32 cellular contexts compared by ENCODE assay signal in genomic region chr6:133298335-133298734, GRCh38. TPM values are rescaled to one million over a fixed set of nuclear protein-coding genes. Genes with fewer than 3 reads are reported as not detected.
"Had no signal": no experiment of that assay in that cellular context is flagged by ENCODE, and none has a peak within 500 bp of the region (broad histone marks: within the 10 kb centered on the region; RNA-seq: fewer than 3 reads in every experiment).

No MANE protein-coding gene starts in this region.

- H3K4me2 ChIP-seq: neural progenitor cell had no signal

- H3K36me3 Mint-ChIP-seq: immature natural killer cell; naive B cell; natural killer cell treated with Interleukin-12 subunit alpha and Interleukin-12 subunit beta and Interleukin-15 and Interleukin-18, amount 100 ng/mL, for 72 hours; neural progenitor cell had no signal

- FAIRE-seq: endothelial cell of umbilical vein, small intestine had no signal

- H2AFZ ChIP-seq: neural progenitor cell, parathyroid adenoma had no signal

- H3K9ac ChIP-seq: neural progenitor cell, parathyroid adenoma had no signal

- H3K79me2 ChIP-seq: parathyroid adenoma had no signal

- H3K4me3 Mint-ChIP-seq: immature natural killer cell; naive B cell; natural killer cell treated with Interleukin-12 subunit alpha and Interleukin-12 subunit beta and Interleukin-15 and Interleukin-18, amount 100 ng/mL, for 72 hours; neural progenitor cell; stimulated activated naive CD8-positive, alpha-beta T cell treated with anti-CD3 and anti-CD28 coated beads, Interleukin-15, amount 100 ng/mL, for 72 hours had no signal

- H3K27ac Mint-ChIP-seq: immature natural killer cell; naive B cell; natural killer cell treated with Interleukin-12 subunit alpha and Interleukin-12 subunit beta and Interleukin-15 and Interleukin-18, amount 100 ng/mL, for 72 hours; neural progenitor cell; progenitor cell of endocrine pancreas; stimulated activated naive CD8-positive, alpha-beta T cell treated with anti-CD3 and anti-CD28 coated beads, Interleukin-15, amount 100 ng/mL, for 72 hours had no signal

- H3K36me3 ChIP-seq: esophagus muscularis mucosa, lower lobe of right lung, neural progenitor cell, suprapubic skin, transverse colon, upper lobe of right lung, uterus had no signal

- DNase-seq: dermis blood vessel endothelial cell; effector memory CD4-positive, alpha-beta T cell; foreskin keratinocyte; glutamatergic neuron; hypothalamus; immature natural killer cell; islet precursor cell; kidney glomerular epithelial cell; left colon; left ventricle myocardium superior; lower lobe of right lung; naive B cell; right cardiac atrium; small intestine; stimulated activated CD4-positive, alpha-beta T cell treated with anti-CD3 and anti-CD28 coated beads, Interleukin-15, amount 100 ng/mL, for 24 hours; stimulated activated CD4-positive, alpha-beta T cell treated with anti-CD3 and anti-CD28 coated beads, Interleukin-4, amount 100 ng/mL, for 1 hour; stimulated activated CD8-positive, alpha-beta memory T cell treated with anti-CD3 and anti-CD28 coated beads, Interleukin-4, amount 100 ng/mL, for 48 hours; stimulated activated naive CD4-positive, alpha-beta T cell; stimulated activated naive CD8-positive, alpha-beta T cell treated with anti-CD3 and anti-CD28 coated beads, Interleukin-15, amount 100 ng/mL, for 72 hours; transverse colon; upper lobe of right lung; uterus had no signal

- H3K27me3 Mint-ChIP-seq: natural killer cell treated with Interleukin-12 subunit alpha and Interleukin-12 subunit beta and Interleukin-15 and Interleukin-18, amount 100 ng/mL, for 72 hours; progenitor cell of endocrine pancreas; stimulated activated naive CD8-positive, alpha-beta T cell treated with anti-CD3 and anti-CD28 coated beads, Interleukin-15, amount 100 ng/mL, for 72 hours had no signal

- H3K27ac ChIP-seq: coronary artery, esophagus muscularis mucosa, foreskin keratinocyte, lower lobe of right lung, neural progenitor cell, parathyroid adenoma, suprapubic skin, transverse colon, upper lobe of right lung, uterus had no signal

- ATAC-seq: foreskin keratinocyte; left colon; lower lobe of right lung; natural killer cell treated with Interleukin-12 subunit alpha and Interleukin-12 subunit beta and Interleukin-15 and Interleukin-18, amount 100 ng/mL, for 72 hours; stimulated activated naive CD8-positive, alpha-beta T cell treated with anti-CD3 and anti-CD28 coated beads, Interleukin-15, amount 100 ng/mL, for 72 hours; upper lobe of right lung had no signal

- H3K9me3 ChIP-seq: esophagus muscularis mucosa, lower lobe of right lung, suprapubic skin, transverse colon, upper lobe of right lung, uterus had no signal

- H3K27me3 ChIP-seq: esophagus muscularis mucosa, foreskin keratinocyte, neural progenitor cell, suprapubic skin, transverse colon, upper lobe of right lung, uterus had no signal

- H3K4me1 Mint-ChIP-seq: immature natural killer cell; naive B cell; neural progenitor cell; stimulated activated naive CD8-positive, alpha-beta T cell treated with anti-CD3 and anti-CD28 coated beads, Interleukin-15, amount 100 ng/mL, for 72 hours had no signal

- H3K4me1 ChIP-seq: esophagus muscularis mucosa, foreskin keratinocyte, lower lobe of right lung, neural progenitor cell, parathyroid adenoma, suprapubic skin, transverse colon, upper lobe of right lung, uterus had no signal

- H3K9me3 Mint-ChIP-seq: neural progenitor cell had no signal

- H3K4me3 ChIP-seq: coronary artery, esophagus muscularis mucosa, lower lobe of right lung, neural progenitor cell, suprapubic skin, transverse colon, upper lobe of right lung, uterus had no signal

RNA-seq across cellular contexts. Expression of gene EYA4, which starts 57.2 kb away (rescaled TPM):
- total RNA-seq: endothelial cell of umbilical vein; epithelial cell of proximal tubule; foreskin keratinocyte; mononuclear cell; natural killer cell treated with Interleukin-12 subunit alpha and Interleukin-12 subunit beta and Interleukin-15 and Interleukin-18, amount 100 ng/mL, for 72 hours had no signal
- polyA plus RNA-seq: endothelial cell of umbilical vein, foreskin keratinocyte, immature natural killer cell had no signal
